ENCODE assay signal across 20 cellular contexts in genomic region chr6:137958809-137959565, GRCh38.
DNase-seq lines count a peak whose midpoint lies in the region; ATAC-seq and TF ChIP-seq lines count a peak whose summit lies in the region.
"Had no signal": no experiment of that assay in that cellular context is flagged by ENCODE, and none has a peak within 500 bp of the region (broad histone marks: within the 10 kb centered on the region; RNA-seq: fewer than 3 reads in every experiment).

No MANE protein-coding gene starts in this region.

- H3K27me3 ChIP-seq in neutrophil, result no peaks in the 10 kb centered on the region
- H3K27me3 ChIP-seq: suprapubic skin had no signal

- TF ChIP-seq CTCF in epithelial cell of esophagus (IDR thresholded peaks at IDR 0.05; ENCODE audit: insufficient read depth, low read depth, low read length, missing control alignments) (no peak), neutrophil (IDR thresholded peaks at IDR 0.05) (no peak)

- H3K36me3 ChIP-seq in neutrophil, result no peaks in the 10 kb centered on the region
- H3K36me3 ChIP-seq: suprapubic skin had no signal

- H3K4me1 ChIP-seq in neutrophil (ENCODE audit: control insufficient read depth in 1 of 2, insufficient read depth in 1 of 2, low read depth in 1 of 2, low read length in 1 of 2), result peaks cover 43 to 45% of the 10 kb centered on the region in 2 experiments
- H3K4me1 ChIP-seq: suprapubic skin had no signal

- DNase-seq in NCI-H1694 treated with DMSO at 0.1 percent for 48 hours (lab: John Stamatoyannopoulos, UW) (peak; percentile 10), NCI-H1694 (lab: John Stamatoyannopoulos, UW) (no peak), NOMO-1 treated with DMSO at 0.1 percent for 48 hours (lab: John Stamatoyannopoulos, UW; ENCODE audit: unreplicated experiment) (peak; percentile 93), epithelial cell of esophagus (ENCODE audit: low read depth) (peak; percentile 47), sciatic nerve (ENCODE audit: low spot score) (no peak), SHP77 treated with DMSO at 0.1 percent for 48 hours (lab: John Stamatoyannopoulos, UW) (no peak)
- DNase-seq: activated CD4-positive, alpha-beta T cell treated with anti-CD3 and anti-CD28 coated beads, Interleukin-2, amount 50 U/mL, for 1 hour; activated naive CD8-positive, alpha-beta T cell treated with anti-CD3 and anti-CD28 coated beads, Interleukin-2, amount 50 U/mL, for 24 hours; activated T-cell treated with anti-CD3 and anti-CD28 coated beads, Interleukin-2, amount 50 U/mL, for 48 hours; caudate nucleus; CD4-positive, alpha-beta memory T cell; head of caudate nucleus; NCI-H187 treated with DMSO at 0.1 percent for 48 hours; posterior cingulate gyrus; RPMI8226; T-helper 9 cell had no signal

- ATAC-seq in sciatic nerve, result no peak
- ATAC-seq in GM21576 (IDR thresholded peaks at IDR 0.05; ENCODE audit: unreplicated experiment), result no peak
- ATAC-seq: activated naive CD8-positive, alpha-beta T cell treated with anti-CD3 and anti-CD28 coated beads, Interleukin-2, amount 50 U/mL, for 24 hours had no signal

- no peaks in the 10 kb centered on the region for H3K9me3 ChIP-seq in neutrophil
- H3K9me3 ChIP-seq: suprapubic skin had no signal

- H3K27ac ChIP-seq in neutrophil, result peak overlapping the region; percentile 95
- H3K27ac ChIP-seq: 22Rv1, suprapubic skin had no signal

- no peak overlapping the region for H3K4me3 ChIP-seq in epithelial cell of esophagus (ENCODE audit: low read length)
- H3K4me3 ChIP-seq in neutrophil (ENCODE audit: low read depth in 1 of 2, low read length in 1 of 2), result peak overlapping the region; percentile 39 to 46
- H3K4me3 ChIP-seq: suprapubic skin had no signal

- intact Hi-C loops in sciatic nerve (cut with DNase I), result no loop called here

Comparison
In these comparisons a context has a peak if more than half of its experiments do, and no peak if none do; other contexts are left out.
1. DNase-seq: peak in NCI-H1694 treated with DMSO at 0.1 percent for 48 hours (single experiment), NOMO-1 treated with DMSO at 0.1 percent for 48 hours (single experiment) and epithelial cell of esophagus (single experiment); none in NCI-H1694 (single experiment), sciatic nerve (single experiment) and SHP77 treated with DMSO at 0.1 percent for 48 hours (single experiment).